ENCODE assay signal across 30 cellular contexts in genomic region chr1:172513480-172513879, GRCh38. TPM values are rescaled to one million over a fixed set of nuclear protein-coding genes. Genes with fewer than 3 reads are reported as not detected.
DNase-seq lines count a peak whose midpoint lies in the region; ATAC-seq, FAIRE-seq and TF ChIP-seq lines count a peak whose summit lies in the region.
"Had no signal": no experiment of that assay in that cellular context is flagged by ENCODE, and none has a peak within 500 bp of the region (broad histone marks: within the 10 kb centered on the region; RNA-seq: fewer than 3 reads in every experiment).

No MANE protein-coding gene starts in this region.

- peak overlapping the region; percentile 23 for H3K27ac ChIP-seq in keratinocyte (ENCODE audit: control insufficient read depth, insufficient read depth, low read length)
- no peak overlapping the region for H3K27ac ChIP-seq in ovary
- H3K27ac ChIP-seq: RWPE1, sigmoid colon, thyroid gland had no signal

- H3K4me1 ChIP-seq in keratinocyte (ENCODE audit: control insufficient read depth, extremely low read depth, insufficient read depth, low read length) (peaks cover 11% of the 10 kb centered on the region), ovary (ENCODE audit: insufficient read depth) (no peaks in the 10 kb centered on the region)
- H3K4me1 ChIP-seq: sigmoid colon, thyroid gland had no signal

- H3K36me3 ChIP-seq in keratinocyte (ENCODE audit: control insufficient read depth in 2 of 2, extremely low read depth in 1 of 2, insufficient read depth in 2 of 2, low read length in 2 of 2) (no peaks in the 10 kb centered on the region), ovary (no peaks in the 10 kb centered on the region)
- H3K36me3 ChIP-seq: sigmoid colon, thyroid gland had no signal

- intact Hi-C loops in ovary (cut with DNase I), result no loop called here
- intact Hi-C loops in activated naive CD4-positive, alpha-beta T cell treated with anti-CD3 and anti-CD28 coated beads for 36 hours (cut with micrococcal nuclease), result no loop called here

- H3K9me3 ChIP-seq in keratinocyte (ENCODE audit: control insufficient read depth, low read depth, low read length), result no peaks in the 10 kb centered on the region
- no peaks in the 10 kb centered on the region for H3K9me3 ChIP-seq in ovary
- H3K9me3 ChIP-seq: thyroid gland had no signal

- CTCF ChIA-PET in activated naive CD4-positive, alpha-beta T cell treated with anti-CD3 and anti-CD28 coated beads for 36 hours (lab: Charles Lee), result no interaction called here

- H3K4me3 ChIP-seq in keratinocyte (ENCODE audit: control insufficient read depth in 2 of 3, extremely low read depth in 1 of 3, insufficient read depth in 2 of 3, low read depth in 1 of 3, low read length in 3 of 3), result no peak overlapping the region
- H3K4me3 ChIP-seq in ovary, result no peak overlapping the region
- H3K4me3 ChIP-seq: sigmoid colon, thyroid gland had no signal

- no peaks in the 10 kb centered on the region for H3K27me3 Mint-ChIP-seq in activated naive CD4-positive, alpha-beta T cell treated with anti-CD3 and anti-CD28 coated beads for 36 hours (ENCODE audit: low read depth)
- H3K27me3 Mint-ChIP-seq: CD4-positive, alpha-beta T cell had no signal

- dilution Hi-C loops in keratinocyte (cut with MboI; ENCODE audit: extremely low pct_ligation_motif_present, low sequenced_read_pairs), result no loop called here

- H3K9ac ChIP-seq in keratinocyte (ENCODE audit: control insufficient read depth, extremely low read depth, insufficient read depth, low read length), result no peak overlapping the region

- no peaks in the 10 kb centered on the region for H3K4me1 Mint-ChIP-seq in activated naive CD4-positive, alpha-beta T cell treated with anti-CD3 and anti-CD28 coated beads for 36 hours (ENCODE audit: low read depth)
- H3K4me1 Mint-ChIP-seq: activated CD8-positive, alpha-beta memory T cell treated with anti-CD3 and anti-CD28 coated beads, Interleukin-2, amount 10 ng/mL, durations not matched to agents 7 days and 5 days; activated naive CD8-positive, alpha-beta T cell treated with anti-CD3 and anti-CD28 coated beads, Interleukin-2, amount 10 ng/mL, durations not matched to agents 7 days and 5 days; naive B cell had no signal

- no peaks in the 10 kb centered on the region for H4K20me1 ChIP-seq in keratinocyte (ENCODE audit: control insufficient read depth, extremely low read depth, insufficient read depth, low read length)

- no peak overlapping the region for H3K4me3 Mint-ChIP-seq in activated naive CD4-positive, alpha-beta T cell treated with anti-CD3 and anti-CD28 coated beads for 36 hours
- H3K4me3 Mint-ChIP-seq: activated CD8-positive, alpha-beta memory T cell treated with anti-CD3 and anti-CD28 coated beads, Interleukin-2, amount 10 ng/mL, durations not matched to agents 7 days and 5 days; activated naive CD8-positive, alpha-beta T cell treated with anti-CD3 and anti-CD28 coated beads, Interleukin-2, amount 10 ng/mL, durations not matched to agents 7 days and 5 days; activated T-cell treated with anti-CD3 and anti-CD28 coated beads, Interleukin-2, amount 50 U/mL, for 4 hours; CD4-positive, alpha-beta T cell; naive B cell; T-helper 1 cell treated with Interleukin-12 subunit alpha and Interleukin-12 subunit beta and Interleukin-4 antibody, amounts not matched to agents 30 μg/mL and 1 μg/mL, for 36 hours had no signal

- TF ChIP-seq CTCF in D721Med (IDR thresholded peaks at IDR 0.05; ENCODE audit: insufficient read depth, missing control alignments) (no peak), keratinocyte (optimal IDR thresholded peaks at IDR 0.05 in 1 of 3, IDR thresholded peaks at IDR 0.05 in 1 of 3, conservative IDR thresholded peaks at IDR 0.05 in 1 of 3; ENCODE audit: extremely low read depth in 1 of 3, insufficient read depth in 2 of 3, low read length in 3 of 3) (no peak), ovary (IDR thresholded peaks at IDR 0.05) (no peak)

- no peaks in the 10 kb centered on the region for H3K9me3 Mint-ChIP-seq in activated naive CD4-positive, alpha-beta T cell treated with anti-CD3 and anti-CD28 coated beads for 36 hours
- H3K9me3 Mint-ChIP-seq: activated T-cell treated with anti-CD3 and anti-CD28 coated beads, Interleukin-2, amount 50 U/mL, for 4 hours; CD4-positive, alpha-beta T cell; T-helper 1 cell treated with Interleukin-12 subunit alpha and Interleukin-12 subunit beta and Interleukin-4 antibody, amounts not matched to agents 30 μg/mL and 1 μg/mL, for 36 hours had no signal

- H3K27me3 ChIP-seq in keratinocyte (ENCODE audit: control insufficient read depth, extremely low read depth, insufficient read depth, low read length), result no peaks in the 10 kb centered on the region
- H3K27me3 ChIP-seq in ovary, result no peaks in the 10 kb centered on the region
- H3K27me3 ChIP-seq: sigmoid colon, thyroid gland had no signal

- H3K36me3 Mint-ChIP-seq in activated naive CD4-positive, alpha-beta T cell treated with anti-CD3 and anti-CD28 coated beads for 36 hours (ENCODE audit: low read depth), result no peaks in the 10 kb centered on the region
- H3K36me3 Mint-ChIP-seq: activated CD8-positive, alpha-beta memory T cell treated with anti-CD3 and anti-CD28 coated beads, Interleukin-2, amount 10 ng/mL, durations not matched to agents 7 days and 5 days; activated naive CD8-positive, alpha-beta T cell treated with anti-CD3 and anti-CD28 coated beads, Interleukin-2, amount 10 ng/mL, durations not matched to agents 7 days and 5 days; naive B cell had no signal

- ATAC-seq in GM18868 (IDR thresholded peaks at IDR 0.05; ENCODE audit: unreplicated experiment) (no peak), HG03378 (IDR thresholded peaks at IDR 0.05; ENCODE audit: unreplicated experiment) (no peak)
- ATAC-seq: activated CD8-positive, alpha-beta memory T cell treated with anti-CD3 and anti-CD28 coated beads, Interleukin-2, amount 10 ng/mL, durations not matched to agents 7 days and 5 days; activated T-cell treated with anti-CD3 and anti-CD28 coated beads, Interleukin-2, amount 50 U/mL, for 4 hours had no signal

- H3K79me2 ChIP-seq in keratinocyte (ENCODE audit: control insufficient read depth, insufficient read depth, low read length), result no peaks in the 10 kb centered on the region

- H3K9me1 ChIP-seq in keratinocyte (ENCODE audit: control insufficient read depth, extremely low read depth, insufficient read depth, low read length), result no peaks in the 10 kb centered on the region

- H3K4me2 ChIP-seq in keratinocyte (ENCODE audit: control insufficient read depth, extremely low read depth, insufficient read depth, low read depth, low read length), result peak overlapping the region; percentile 20

- H2AFZ ChIP-seq in keratinocyte (ENCODE audit: control insufficient read depth, low read length), result peak overlapping the region; percentile 23

- FAIRE-seq in D721Med (lab: Jason Lieb, UNC) (peak; percentile 11), keratinocyte (lab: Jason Lieb, UNC) (peak; percentile 92)
- FAIRE-seq: A204.1, endothelial cell of umbilical vein, kidney had no signal

- DNase-seq in D721Med (ENCODE audit: insufficient read length, low spot score) (no peak), RKO (ENCODE audit: low spot score) (peak; percentile 39), dedifferentiated amniotic fluid mesenchymal stem cell (ENCODE audit: extremely low spot score) (peak; percentile 43), keratinocyte (ENCODE audit: low read depth, low spot score) (no peak), ovary (no peak)
- DNase-seq in activated naive CD4-positive, alpha-beta T cell treated with anti-CD3 and anti-CD28 coated beads for 36 hours, result no peak
- DNase-seq: activated CD4-positive, alpha-beta T cell treated with anti-CD3 and anti-CD28 coated beads, Interleukin-2, amount 50 U/mL, for 4 hours; activated CD8-positive, alpha-beta memory T cell treated with anti-CD3 and anti-CD28 coated beads, Interleukin-2, amount 10 ng/mL, durations not matched to agents 7 days and 5 days; activated gamma-delta T cell; activated naive CD8-positive, alpha-beta T cell treated with anti-CD3 and anti-CD28 coated beads, Interleukin-2, amount 10 ng/mL, durations not matched to agents 7 days and 5 days; activated T-cell treated with anti-CD3 and anti-CD28 coated beads, Interleukin-2, amount 50 U/mL, for 4 hours; CD4-positive, alpha-beta T cell; H7; IMR-90; kidney; midbrain; naive B cell; NCI-H1048; NCI-H1694; NCI-H446; NCI-H82; sigmoid colon; stimulated activated CD4-positive, alpha-beta T cell treated with anti-CD3 and anti-CD28 coated beads, Interleukin-4, amount 100 ng/mL, for 24 hours; thyroid gland had no signal

- no peak for TF ChIP-seq EP300 in ovary (IDR thresholded peaks at IDR 0.05)

- TF ChIP-seq POLR2A in ovary (IDR thresholded peaks at IDR 0.05), result no peak

- H3K27ac Mint-ChIP-seq in activated naive CD4-positive, alpha-beta T cell treated with anti-CD3 and anti-CD28 coated beads for 36 hours, result no peak overlapping the region
- H3K27ac Mint-ChIP-seq: activated CD8-positive, alpha-beta memory T cell treated with anti-CD3 and anti-CD28 coated beads, Interleukin-2, amount 10 ng/mL, durations not matched to agents 7 days and 5 days; activated naive CD8-positive, alpha-beta T cell treated with anti-CD3 and anti-CD28 coated beads, Interleukin-2, amount 10 ng/mL, durations not matched to agents 7 days and 5 days; CD4-positive, alpha-beta T cell; naive B cell; T-helper 1 cell treated with Interleukin-12 subunit alpha and Interleukin-12 subunit beta and Interleukin-4 antibody, amounts not matched to agents 30 μg/mL and 1 μg/mL, for 36 hours had no signal

RNA-seq across cellular contexts. Expression of gene SUCO, which starts 19.5 kb away (rescaled TPM):
- polyA plus RNA-seq in keratinocyte (8.3 to 13.8 TPM (median 11.2 TPM) in 3 replicates), ovary (10 to 100 TPM; 14.0 to 20.2 TPM)
- 57.4 TPM for polyA plus RNA-seq in keratinocyte (2011; ENCODE audit: low read depth)
- 3.6 and 7.6 TPM in 2 replicates for polyA plus RNA-seq in keratinocyte (2011; cell fraction: cytosol; rRNA removed)
- 13.3 and 21.4 TPM in 2 replicates for polyA plus RNA-seq in keratinocyte (2011; cell fraction: nucleus; rRNA removed)
- polyA plus RNA-seq in keratinocyte (2012; ENCODE audit: low replicate concordance), result 10.2 and 13.5 TPM in 2 replicates
- 3.2 to 21.3 TPM (median 15.4 TPM) in 3 replicates for polyA minus RNA-seq in keratinocyte
- 8.8 TPM for polyA minus RNA-seq in keratinocyte (2011; cell fraction: cytosol; rRNA and poly(A)+ RNA removed)
- polyA minus RNA-seq in keratinocyte (2011; cell fraction: nucleus; rRNA and poly(A)+ RNA removed), result 24.3 and 38.9 TPM in 2 replicates
- 10 to 100 TPM; 51.5 to 68.1 (median 59.6) TPM for total RNA-seq in ovary
- 10 to 100 TPM; 23.9 TPM for total RNA-seq in activated naive CD4-positive, alpha-beta T cell treated with anti-CD3 and anti-CD28 coated beads for 36 hours

Comparison
In these comparisons a context has a peak if more than half of its experiments do, and no peak if none do; other contexts are left out.
1. DNase-seq: peak in RKO (single experiment) and dedifferentiated amniotic fluid mesenchymal stem cell (single experiment); none in D721Med (single experiment), keratinocyte (single experiment), ovary (0 of 5) and activated naive CD4-positive, alpha-beta T cell treated with anti-CD3 and anti-CD28 coated beads for 36 hours (single experiment).